ENCODE assay signal across 1 cellular context in the genomic region with DNA sequence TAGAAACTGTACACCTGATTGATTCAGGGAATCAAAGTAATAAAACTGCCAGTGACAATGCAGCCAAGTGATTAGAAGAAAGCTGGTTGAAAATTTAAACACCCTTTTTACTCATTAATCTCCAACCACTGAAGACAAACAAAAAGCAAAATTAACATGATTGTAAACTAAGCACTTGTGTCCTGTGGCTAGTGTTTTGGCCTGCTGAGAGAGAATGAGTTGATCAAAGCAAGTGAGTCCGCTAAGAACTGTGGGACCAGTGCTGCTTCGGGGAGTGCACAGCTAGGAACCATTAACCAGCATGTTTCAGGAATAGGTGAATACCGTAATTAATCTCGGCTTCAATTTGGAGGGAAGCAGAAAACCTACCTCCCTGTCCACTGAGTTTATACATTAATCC.
TF ChIP-seq lines count a peak whose summit lies in the region.

No MANE protein-coding gene starts in this region.

TF ChIP-seq in H1, 55 proteins besides CTCF, POLR2A, EP300 and RAD21 (continued from another document):
- TF ChIP-seq RNF2 (IDR thresholded peaks at IDR 0.05; ENCODE audit: borderline replicate concordance, low read depth, low read length, missing control alignments, poor library complexity, severe bottlenecking): no peak
- no peak for TF ChIP-seq EGR1 (IDR thresholded peaks at IDR 0.05; ENCODE audit: borderline replicate concordance, low read depth, low read length)
- peak; percentile 96 for TF ChIP-seq NANOG (IDR thresholded peaks at IDR 0.05; ENCODE audit: insufficient read depth, low read depth, low read length, poor library complexity, severe bottlenecking)
- TF ChIP-seq, protein P1, sequence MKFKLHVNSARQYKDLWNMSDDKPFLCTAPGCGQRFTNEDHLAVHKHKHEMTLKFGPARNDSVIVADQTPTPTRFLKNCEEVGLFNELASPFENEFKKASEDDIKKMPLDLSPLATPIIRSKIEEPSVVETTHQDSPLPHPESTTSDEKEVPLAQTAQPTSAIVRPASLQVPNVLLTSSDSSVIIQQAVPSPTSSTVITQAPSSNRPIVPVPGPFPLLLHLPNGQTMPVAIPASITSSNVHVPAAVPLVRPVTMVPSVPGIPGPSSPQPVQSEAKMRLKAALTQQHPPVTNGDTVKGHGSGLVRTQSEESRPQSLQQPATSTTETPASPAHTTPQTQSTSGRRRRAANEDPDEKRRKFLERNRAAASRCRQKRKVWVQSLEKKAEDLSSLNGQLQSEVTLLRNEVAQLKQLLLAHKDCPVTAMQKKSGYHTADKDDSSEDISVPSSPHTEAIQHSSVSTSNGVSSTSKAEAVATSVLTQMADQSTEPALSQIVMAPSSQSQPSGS (IDR thresholded peaks at IDR 0.05; ENCODE audit: low read length): no peak
